In the genomic region with DNA sequence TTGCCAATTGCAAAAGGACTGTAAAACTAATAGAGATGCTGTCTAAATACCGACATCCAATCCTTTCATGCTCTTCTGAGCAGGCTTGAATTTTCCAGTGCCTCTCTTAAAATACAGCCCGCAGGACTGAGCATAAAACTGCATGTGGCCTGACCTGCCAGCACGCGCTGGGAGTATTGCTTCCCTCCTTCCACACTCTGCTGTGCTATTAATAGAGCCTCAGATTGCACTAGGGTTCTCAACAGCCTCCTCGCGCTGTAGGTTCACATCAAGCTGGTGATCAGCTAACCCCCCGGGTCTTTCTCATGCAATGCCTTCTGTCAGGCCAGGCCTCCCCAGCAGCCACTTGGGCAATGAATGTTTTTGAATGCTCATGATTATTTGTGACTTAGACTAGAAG, we compare ENCODE assay signal across 20 cellular contexts. TPM values are rescaled to one million over a fixed set of nuclear protein-coding genes. Genes with fewer than 3 reads are reported as not detected.
DNase-seq lines count a peak whose midpoint lies in the region; ATAC-seq, FAIRE-seq and TF ChIP-seq lines count a peak whose summit lies in the region.
"Had no signal": no experiment of that assay in that cellular context is flagged by ENCODE, and none has a peak within 500 bp of the region (broad histone marks: within the 10 kb centered on the region; RNA-seq: fewer than 3 reads in every experiment).

No MANE protein-coding gene starts in this region.

- H2AFZ ChIP-seq in neural cell (ENCODE audit: low read depth, low read length), result no peak overlapping the region

- intact Hi-C loops in uterus (cut with DNase I; ENCODE audit: low total_unique reads), result loop anchor here (10.0 kb wide), 1 partner anchor 593 kb away; no protein-coding TSS in a partner anchor
- intact Hi-C loops in transverse colon (cut with DNase I; ENCODE audit: low total_unique reads), result loop anchor here (5.0 kb wide), 2 partner anchors 430 to 505 kb away; partner anchors contain the start of gene CCDC182

- FAIRE-seq in GM12892 (lab: Jason Lieb, UNC), result no peak

- H3K4me1 ChIP-seq in uterus (no peaks in the 10 kb centered on the region), transverse colon (no peaks in the 10 kb centered on the region)
- H3K4me1 ChIP-seq: tibial artery had no signal

- H3K9ac ChIP-seq in neural cell (ENCODE audit: low read length), result peak overlapping the region; percentile 38

- H3K9me2 ChIP-seq in neural cell (ENCODE audit: insufficient read depth, low read length), result no peaks in the 10 kb centered on the region

- peak; percentile 21 for TF ChIP-seq RAD21 in neural cell (conservative IDR thresholded peaks at IDR 0.05)

- H3K27me3 ChIP-seq in brain microvascular endothelial cell (replicated peaks) (no peaks in the 10 kb centered on the region), neural cell (ENCODE audit: insufficient read depth, low read depth, low read length) (no peaks in the 10 kb centered on the region), uterus (no peaks in the 10 kb centered on the region), transverse colon (no peaks in the 10 kb centered on the region)
- H3K27me3 ChIP-seq: BE2C, SJSA1 had no signal

- no peaks in the 10 kb centered on the region for H3F3A ChIP-seq in neural cell (ENCODE audit: insufficient read depth, low read length, poor library complexity, severe bottlenecking)

- no peaks in the 10 kb centered on the region for H3K79me2 ChIP-seq in neural cell (replicated peaks; ENCODE audit: insufficient read depth, low read length)

- DNase-seq in G401 (ENCODE audit: low spot score) (peak; percentile 87), MV-4-11 (lab: John Stamatoyannopoulos, UW) (peak; percentile 56), brain microvascular endothelial cell (peak; percentile 8), uterus (no peak), transverse colon (no peak), GM12892 (ENCODE audit: insufficient read length) (no peak)
- DNase-seq: activated CD4-positive, alpha-beta T cell treated with anti-CD3 and anti-CD28 coated beads for 4 hours; activated CD8-positive, alpha-beta memory T cell treated with anti-CD3 and anti-CD28 coated beads, Interleukin-2, amount 50 U/mL, for 48 hours; anterior cingulate cortex; BE2C; DMS53; erythroblast; mesendoderm; MG63; NCI-H226; T-helper 9 cell; tibial artery had no signal

- H3K27ac ChIP-seq in brain microvascular endothelial cell (no peak overlapping the region), neural cell (ENCODE audit: low read length) (peak overlapping the region; percentile 75), uterus (no peak overlapping the region), transverse colon (no peak overlapping the region)
- H3K27ac ChIP-seq: SJSA1, tibial artery had no signal

- TF ChIP-seq CTCF in brain microvascular endothelial cell (IDR thresholded peaks at IDR 0.05; ENCODE audit: low read depth, low read length, missing control alignments), result no peak
- TF ChIP-seq CTCF in neural cell (IDR thresholded peaks at IDR 0.05; ENCODE audit: poor library complexity, severe bottlenecking), result peak; percentile 19
- TF ChIP-seq CTCF in uterus (IDR thresholded peaks at IDR 0.05), result no peak
- no peak for TF ChIP-seq CTCF in transverse colon (IDR thresholded peaks at IDR 0.05)

- H3K9me3 ChIP-seq in neural cell (ENCODE audit: low read length), result no peaks in the 10 kb centered on the region
- H3K9me3 ChIP-seq in uterus, result no peaks in the 10 kb centered on the region
- H3K9me3 ChIP-seq in transverse colon, result no peaks in the 10 kb centered on the region
- H3K9me3 ChIP-seq: BE2C, MG63, SJSA1, tibial artery had no signal

- H3K4me2 ChIP-seq in neural cell (ENCODE audit: low read length), result peak overlapping the region; percentile 4

- H4K20me1 ChIP-seq in neural cell (ENCODE audit: insufficient read depth), result no peaks in the 10 kb centered on the region

- in situ Hi-C loops in G401 (cut with HindIII; ENCODE audit: low sequenced_read_pairs) (no loop called here), brain microvascular endothelial cell (cut with HindIII; ENCODE audit: low pct_ligation_motif_present, low sequenced_read_pairs) (no loop called here), transverse colon (cut with MboI; ENCODE audit: low pct_ligation_motif_present in 1 of 4, low pct_unique_long_range_greater_than_20kb in 1 of 4, low sequenced_read_pairs in 3 of 4) (loop anchor here (10.0 to 25.0 kb wide), 4 partner anchors 423 to 503 kb away; partner anchors contain the start of gene CCDC182 (in 2 of the 4))

- WGBS in transverse colon (ENCODE audit: low coverage in 1 of 2), 2 donors, result 63 to 77% methylated on average over 4 to 7 of the region's 7 CpGs

- TF ChIP-seq POLR2A in uterus (IDR thresholded peaks at IDR 0.05) (no peak), transverse colon (IDR thresholded peaks at IDR 0.05) (no peak), GM12892 (IDR thresholded peaks at IDR 0.05; ENCODE audit: low read depth, low read length) (no peak)

- TF ChIP-seq EP300 in neural cell (conservative IDR thresholded peaks at IDR 0.05; ENCODE audit: poor library complexity, severe bottlenecking), result no peak
- no peak for TF ChIP-seq EP300 in transverse colon (IDR thresholded peaks at IDR 0.05; ENCODE audit: low read depth)

- ATAC-seq in GM19023 (IDR thresholded peaks at IDR 0.05; ENCODE audit: unreplicated experiment), result no peak

- H3K4me3 ChIP-seq in brain microvascular endothelial cell (ENCODE audit: low read depth, low read length) (no peak overlapping the region), neural cell (ENCODE audit: low read length) (peak overlapping the region; percentile 9), uterus (no peak overlapping the region), transverse colon (no peak overlapping the region)
- H3K4me3 ChIP-seq: MG63, SJSA1, tibial artery had no signal

- H3K36me3 ChIP-seq in brain microvascular endothelial cell (replicated peaks), result no peaks in the 10 kb centered on the region
- H3K36me3 ChIP-seq in neural cell (ENCODE audit: insufficient read depth, low read length), result no peaks in the 10 kb centered on the region
- H3K36me3 ChIP-seq in uterus, result no peaks in the 10 kb centered on the region
- H3K36me3 ChIP-seq in transverse colon, result no peaks in the 10 kb centered on the region
- H3K36me3 ChIP-seq: BE2C, MG63, SJSA1, tibial artery had no signal

TF ChIP-seq in neural cell, 6 proteins besides CTCF, POLR2A, EP300 and RAD21:
- TF ChIP-seq REST (IDR thresholded peaks at IDR 0.05; ENCODE audit: borderline replicate concordance) (no peak), POLR2AphosphoS5 (IDR thresholded peaks at IDR 0.05) (peak; percentile 59), MXI1 (conservative IDR thresholded peaks at IDR 0.05; ENCODE audit: poor library complexity, severe bottlenecking) (peak; percentile 16)

RNA-seq across cellular contexts. Expression of gene MSI2, which starts 14.2 kb away (rescaled TPM):
- 48.1 and 75.0 TPM in 2 replicates for total RNA-seq in G401 (2014; rRNA removed; shearing (Covaris generic))
- polyA plus RNA-seq in neural cell, result 61.4 and 73.2 TPM in 2 replicates
- 153 and 175 TPM in 2 replicates for polyA minus RNA-seq in neural cell
- 10 to 100 TPM; 13.2 to 60.8 (median 44.5) TPM for total RNA-seq in uterus
- total RNA-seq in transverse colon, result 10 to 100 TPM; 20.6 to 36.0 (median 29.3) TPM
- 36.0 TPM for polyA plus RNA-seq in GM12892 (2012; ENCODE audit: missing spikeins)

Comparison
In these comparisons a context has a peak if more than half of its experiments do, and no peak if none do; other contexts are left out.
1. DNase-seq: peak in G401 (single experiment), MV-4-11 (single experiment) and brain microvascular endothelial cell (single experiment); none in uterus (0 of 2), transverse colon (single experiment) and GM12892 (single experiment).
2. in situ Hi-C loops: an anchor here in transverse colon (10.0 to 25.0 kb wide); none called in G401 and brain microvascular endothelial cell.